Comparison of ENCODE assay signal across 11 cellular contexts in the genomic region with DNA sequence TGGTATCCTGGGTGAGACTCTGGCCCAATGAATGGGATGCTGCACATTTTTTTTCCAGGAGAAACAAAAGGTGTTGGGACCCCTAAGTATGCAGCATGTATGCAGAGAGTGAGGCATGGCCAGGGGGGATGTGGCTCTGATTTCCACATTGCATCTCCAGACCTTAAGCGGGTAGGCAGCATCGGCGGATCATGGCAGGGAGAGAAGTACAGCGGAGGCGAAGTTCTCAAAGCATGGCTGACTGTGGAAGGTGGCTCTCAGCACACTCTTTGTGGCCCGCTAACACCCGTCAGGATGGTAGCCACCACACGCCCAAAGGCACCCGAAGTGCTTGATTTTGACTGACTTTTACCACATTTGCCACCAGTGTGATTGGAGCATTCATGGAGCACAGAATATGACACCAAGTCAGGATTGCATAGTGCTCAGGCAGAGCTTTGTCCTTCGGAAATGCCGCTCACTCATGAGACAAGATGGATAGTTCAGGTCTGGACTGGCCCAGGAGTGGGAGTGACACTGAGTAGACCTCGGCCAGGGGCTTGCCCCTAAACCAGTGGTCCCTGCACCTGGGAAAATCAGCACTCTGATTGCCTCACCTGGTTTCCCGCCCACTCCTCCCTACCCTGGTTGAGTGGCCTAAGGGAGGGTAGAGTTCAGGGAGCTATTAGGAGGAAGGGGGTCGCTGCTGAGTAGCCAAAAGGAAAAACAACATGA. TPM values are rescaled to one million over a fixed set of nuclear protein-coding genes. Genes with fewer than 3 reads are reported as not detected.
DNase-seq lines count a peak whose midpoint lies in the region; ATAC-seq, FAIRE-seq and TF ChIP-seq lines count a peak whose summit lies in the region.
"Had no signal": no experiment of that assay in that cellular context is flagged by ENCODE, and none has a peak within 500 bp of the region (broad histone marks: within the 10 kb centered on the region; RNA-seq: fewer than 3 reads in every experiment).

No MANE protein-coding gene starts in this region.

- peaks cover 92% of the 10 kb centered on the region for H3K4me1 ChIP-seq in CD8-positive, alpha-beta T cell (ENCODE audit: insufficient read depth, low read length)
- H3K4me1 ChIP-seq in A673 (ENCODE audit: insufficient read depth, low read length, poor library complexity, severe bottlenecking), result no peaks in the 10 kb centered on the region
- H3K4me1 ChIP-seq: testis had no signal

- BruUV-seq in A673 (replicated peaks; lab: Mats Ljungman, UMichigan), result no TSS peak

- H3K4me3 Mint-ChIP-seq in CD8-positive, alpha-beta T cell, result peak overlapping the region; percentile 30
- H3K4me3 Mint-ChIP-seq in activated naive CD8-positive, alpha-beta T cell treated with anti-CD3 and anti-CD28 coated beads, Interleukin-2, amount 10 ng/mL, durations not matched to agents 7 days and 5 days, result peak overlapping the region; percentile 80
- no peak overlapping the region for H3K4me3 Mint-ChIP-seq in neural crest cell

- peak in 1 of 7 experiments; percentile 47 for DNase-seq in CD8-positive, alpha-beta T cell
- DNase-seq in HL-60 (ENCODE audit: low read depth in 1 of 2, low spot score in 1 of 2) (no peak), neural crest cell (ENCODE audit: low read depth, low spot score) (no peak), frontal cortex (ENCODE audit: low spot score in 2 of 2) (no peak), A673 (ENCODE audit: low spot score) (no peak)
- DNase-seq in activated naive CD8-positive, alpha-beta T cell treated with anti-CD3 and anti-CD28 coated beads, Interleukin-2, amount 10 ng/mL, durations not matched to agents 7 days and 5 days, result no peak
- DNase-seq: lower lobe of right lung, testis had no signal

- H3K4me3 ChIP-seq in CD8-positive, alpha-beta T cell (ENCODE audit: low read depth, low read length), result no peak overlapping the region
- H3K4me3 ChIP-seq in HL-60 (replicated peaks; ENCODE audit: insufficient read depth, low read length) (no peak overlapping the region), A673 (ENCODE audit: low read depth, low read length, poor library complexity, severe bottlenecking) (no peak overlapping the region)
- H3K4me3 ChIP-seq: lower lobe of right lung, testis had no signal

- no peaks in the 10 kb centered on the region for H3K27me3 Mint-ChIP-seq in CD8-positive, alpha-beta T cell (ENCODE audit: low read depth)
- no peaks in the 10 kb centered on the region for H3K27me3 Mint-ChIP-seq in activated naive CD8-positive, alpha-beta T cell treated with anti-CD3 and anti-CD28 coated beads, Interleukin-2, amount 10 ng/mL, durations not matched to agents 7 days and 5 days
- no peaks in the 10 kb centered on the region for H3K27me3 Mint-ChIP-seq in neural crest cell (ENCODE audit: low read depth)

- H3K36me3 ChIP-seq in CD8-positive, alpha-beta T cell (ENCODE audit: insufficient read depth, low read length), result no peaks in the 10 kb centered on the region
- H3K36me3 ChIP-seq in A673 (ENCODE audit: insufficient read depth, low read length, poor library complexity, severe bottlenecking), result no peaks in the 10 kb centered on the region
- H3K36me3 ChIP-seq: lower lobe of right lung had no signal

- no peak for ATAC-seq in CD8-positive, alpha-beta T cell
- ATAC-seq in activated naive CD8-positive, alpha-beta T cell treated with anti-CD3 and anti-CD28 coated beads, Interleukin-2, amount 10 ng/mL, durations not matched to agents 7 days and 5 days (ENCODE audit: low read depth), result no peak
- ATAC-seq in GM21423 (IDR thresholded peaks at IDR 0.05; ENCODE audit: unreplicated experiment) (no peak), HG02884 (IDR thresholded peaks at IDR 0.05; ENCODE audit: unreplicated experiment) (no peak)
- ATAC-seq: lower lobe of right lung had no signal

- peak overlapping the region; percentile 93 for H3K27ac Mint-ChIP-seq in CD8-positive, alpha-beta T cell
- H3K27ac Mint-ChIP-seq in activated naive CD8-positive, alpha-beta T cell treated with anti-CD3 and anti-CD28 coated beads, Interleukin-2, amount 10 ng/mL, durations not matched to agents 7 days and 5 days, result peak overlapping the region; percentile 98
- H3K27ac Mint-ChIP-seq in neural crest cell (ENCODE audit: unreplicated experiment), result peak overlapping the region; percentile 85

- no peaks in the 10 kb centered on the region for H3K9me3 Mint-ChIP-seq in CD8-positive, alpha-beta T cell
- no peaks in the 10 kb centered on the region for H3K9me3 Mint-ChIP-seq in activated naive CD8-positive, alpha-beta T cell treated with anti-CD3 and anti-CD28 coated beads, Interleukin-2, amount 10 ng/mL, durations not matched to agents 7 days and 5 days
- no peaks in the 10 kb centered on the region for H3K9me3 Mint-ChIP-seq in neural crest cell

- CTCF ChIA-PET in CD8-positive, alpha-beta T cell (lab: Charles Lee), result interaction anchor here (1.3 to 4.8 kb wide), 2 partner anchors 12 to 59 kb away, joined by 3 to 20 read pairs; no protein-coding TSS in a partner anchor
- CTCF ChIA-PET in A673 (lab: Charles Lee), result no interaction called here

- TF ChIP-seq CTCF in CD8-positive, alpha-beta T cell (IDR thresholded peaks at IDR 0.05), result no peak
- TF ChIP-seq CTCF in HL-60 (IDR thresholded peaks at IDR 0.05; ENCODE audit: insufficient read depth, low read length) (no peak), neural crest cell (conservative IDR thresholded peaks at IDR 0.05) (no peak), A673 (conservative IDR thresholded peaks at IDR 0.05; ENCODE audit: low read depth, low read length) (no peak)

- peak overlapping the region; percentile 7 for H3K27ac ChIP-seq in CD8-positive, alpha-beta T cell (ENCODE audit: low read depth, low read length)
- H3K27ac ChIP-seq in HL-60 (replicated peaks) (peak overlapping the region; percentile 96), A673 (ENCODE audit: low read depth, low read length, poor library complexity, severe bottlenecking) (no peak overlapping the region)
- H3K27ac ChIP-seq: lower lobe of right lung, testis had no signal

- intact Hi-C loops in CD8-positive, alpha-beta T cell (cut with DNase I, micrococcal nuclease), result loop anchor here (1.0 to 10.0 kb wide), 3 partner anchors 8 to 696 kb away; a partner anchor contains a TSS
- intact Hi-C loops in A673 (cut with micrococcal nuclease; ENCODE audit: unreplicated experiment), result no loop called here

- no peak for FAIRE-seq in frontal cortex (lab: Jason Lieb, UNC)
- FAIRE-seq: colon had no signal

- no peaks in the 10 kb centered on the region for H3K27me3 ChIP-seq in CD8-positive, alpha-beta T cell (ENCODE audit: insufficient read depth, low read length)
- no peaks in the 10 kb centered on the region for H3K27me3 ChIP-seq in HL-60 (ENCODE audit: insufficient read depth, poor library complexity, severe bottlenecking)
- H3K27me3 ChIP-seq in A673 (replicated peaks; ENCODE audit: insufficient read depth, low read depth, low read length, poor library complexity), result no peaks in the 10 kb centered on the region
- H3K27me3 ChIP-seq: testis had no signal

- no peaks in the 10 kb centered on the region for H3K9me3 ChIP-seq in CD8-positive, alpha-beta T cell (ENCODE audit: low read length)
- H3K9me3 ChIP-seq in A673 (ENCODE audit: low read depth, low read length, poor library complexity, severe bottlenecking), result no peaks in the 10 kb centered on the region
- H3K9me3 ChIP-seq: lower lobe of right lung, testis had no signal

- POLR2A ChIA-PET in CD8-positive, alpha-beta T cell (lab: Charles Lee), result interaction anchor here (1.0 to 1.6 kb wide), 2 partner anchors 8 to 11 kb away, joined by 4 to 7 read pairs; no protein-coding TSS in a partner anchor
- POLR2A ChIA-PET in activated naive CD8-positive, alpha-beta T cell treated with anti-CD3 and anti-CD28 coated beads, Interleukin-2, amount 10 ng/mL, durations not matched to agents 7 days and 5 days (lab: Charles Lee), result interaction anchor here (0.6 to 1.6 kb wide), 4 partner anchors 12 to 24 kb away, joined by 3 to 6 read pairs (median 4); no protein-coding TSS in a partner anchor
- POLR2A ChIA-PET in A673 (lab: Charles Lee; ENCODE audit: low non-redundant PET), result no interaction called here

- H3K4me1 Mint-ChIP-seq in CD8-positive, alpha-beta T cell (ENCODE audit: low read depth), result peaks cover 90% of the 10 kb centered on the region
- H3K4me1 Mint-ChIP-seq in activated naive CD8-positive, alpha-beta T cell treated with anti-CD3 and anti-CD28 coated beads, Interleukin-2, amount 10 ng/mL, durations not matched to agents 7 days and 5 days, result peaks cover 86% of the 10 kb centered on the region
- H3K4me1 Mint-ChIP-seq in neural crest cell, result peaks cover 26% of the 10 kb centered on the region

- H3K36me3 Mint-ChIP-seq in CD8-positive, alpha-beta T cell, result peaks cover 30% of the 10 kb centered on the region
- H3K36me3 Mint-ChIP-seq in activated naive CD8-positive, alpha-beta T cell treated with anti-CD3 and anti-CD28 coated beads, Interleukin-2, amount 10 ng/mL, durations not matched to agents 7 days and 5 days, result peaks cover 26% of the 10 kb centered on the region
- H3K36me3 Mint-ChIP-seq in neural crest cell (ENCODE audit: low read depth), result no peaks in the 10 kb centered on the region

RNA-seq across cellular contexts. Expression of a gene that starts 14.2 kb away (rescaled TPM):
- total RNA-seq in CD8-positive, alpha-beta T cell, result 10 to 100 TPM; 60.3 to 67.5 TPM
- total RNA-seq in activated naive CD8-positive, alpha-beta T cell treated with anti-CD3 and anti-CD28 coated beads, Interleukin-2, amount 10 ng/mL, durations not matched to agents 7 days and 5 days, result 100 to 1,000 TPM; 147 to 159 TPM
- total RNA-seq in neural crest cell (29.9 and 32.4 TPM in 2 replicates), frontal cortex (73.0 TPM), A673 (2021) (33.5 and 39.9 TPM in 2 replicates)
